Comparison of ENCODE assay signal across 18 cellular contexts in genomic region chr14:104262515-104263514, GRCh38.
A peak's percentile ranks its signal among the peaks of the same experiment; 100 is the strongest.
DNase-seq lines count a peak whose midpoint lies in the region; ATAC-seq and TF ChIP-seq lines count a peak whose summit lies in the region.
"Had no signal": no experiment of that assay in that cellular context is flagged by ENCODE, and none has a peak within 500 bp of the region (broad histone marks: within the 10 kb centered on the region; RNA-seq: fewer than 3 reads in every experiment).

No MANE protein-coding gene starts in this region.

- no peak for TF ChIP-seq EP300 in transverse colon (IDR thresholded peaks at IDR 0.05; ENCODE audit: low read depth)

- intact Hi-C loops in Right ventricle myocardium inferior (cut with DNase I) (no loop called here), left ventricle myocardium inferior (cut with micrococcal nuclease) (no loop called here), transverse colon (cut with DNase I; ENCODE audit: low total_unique reads) (no loop called here)
- intact Hi-C loops in activated T-helper 2 cell treated with anti-CD3 and anti-CD28 coated beads, Interferon-gamma antibody, Interleukin-2, Interleukin-4, amounts not matched to agents 10 μg/mL and 5 μg/mL and 100 μg/mL, durations not matched to agents 14 hours and 24 hours and 36 hours (cut with micrococcal nuclease): no loop called here

- H3K4me1 ChIP-seq in left ventricle myocardium inferior (no peaks in the 10 kb centered on the region), transverse colon (peaks cover 0 to 7% (median 6%) of the 10 kb centered on the region in 4 donors)
- H3K4me1 ChIP-seq: esophagus squamous epithelium had no signal

- H3K27me3 ChIP-seq in left ventricle myocardium inferior (ENCODE audit: low read depth) (no peaks in the 10 kb centered on the region), transverse colon (no peaks in the 10 kb centered on the region)

- H3K27ac ChIP-seq in left ventricle myocardium inferior (replicated peaks) (no peak overlapping the region), transverse colon (no peak overlapping the region)
- H3K27ac ChIP-seq: esophagus squamous epithelium, neutrophil, thoracic aorta had no signal

- no peak overlapping the region for H3K4me3 Mint-ChIP-seq in activated T-helper 2 cell treated with anti-CD3 and anti-CD28 coated beads, Interferon-gamma antibody, Interleukin-2, Interleukin-4, amounts not matched to agents 10 μg/mL and 5 μg/mL and 100 μg/mL, durations not matched to agents 14 hours and 24 hours and 36 hours (ENCODE audit: low read depth)
- H3K4me3 Mint-ChIP-seq: CD4-positive, alpha-beta memory T cell; effector memory CD8-positive, alpha-beta T cell had no signal

- H3K27me3 Mint-ChIP-seq in activated T-helper 2 cell treated with anti-CD3 and anti-CD28 coated beads, Interferon-gamma antibody, Interleukin-2, Interleukin-4, amounts not matched to agents 10 μg/mL and 5 μg/mL and 100 μg/mL, durations not matched to agents 14 hours and 24 hours and 36 hours (ENCODE audit: low read depth): peaks cover 6% of the 10 kb centered on the region

- DNase-seq in Right ventricle myocardium inferior (ENCODE audit: missing footprints) (peak; percentile 27), left ventricle myocardium inferior (no peak), mesenteric fat pad (ENCODE audit: low spot score) (peak; percentile 75), transverse colon (peak; percentile 3), cortex of kidney (lab: John Stamatoyannopoulos, UW) (no peak)
- DNase-seq in activated T-helper 2 cell treated with anti-CD3 and anti-CD28 coated beads, Interferon-gamma antibody, Interleukin-2, Interleukin-4, amounts not matched to agents 10 μg/mL and 5 μg/mL and 100 μg/mL, durations not matched to agents 14 hours and 24 hours and 36 hours (ENCODE audit: low spot score): peak; percentile 3
- DNase-seq in activated CD4-positive, CD25-positive, alpha-beta regulatory T cell (lab: John Stamatoyannopoulos, UW): no peak
- DNase-seq: activated CD4-positive, CD25-positive, alpha-beta regulatory T cell treated with anti-CD3 and anti-CD28 coated beads, Interleukin-2, amount 50 U/mL, for 72 hours; anterior cingulate cortex; CD4-positive, alpha-beta memory T cell; central memory CD4-positive, alpha-beta T cell; effector memory CD8-positive, alpha-beta T cell; esophagus squamous epithelium; GDM1 had no signal

- no peaks in the 10 kb centered on the region for H3K36me3 ChIP-seq in left ventricle myocardium inferior
- H3K36me3 ChIP-seq in transverse colon: no peaks in the 10 kb centered on the region
- H3K36me3 ChIP-seq: esophagus squamous epithelium, neutrophil, thoracic aorta had no signal

- 84% methylated on average over 8 of the region's 16 CpGs; no CpG with 5 or more reads in 1 of the 2 donors for WGBS in transverse colon (ENCODE audit: low coverage in 1 of 2), 2 donors

- no peaks in the 10 kb centered on the region for H3K4me1 Mint-ChIP-seq in activated T-helper 2 cell treated with anti-CD3 and anti-CD28 coated beads, Interferon-gamma antibody, Interleukin-2, Interleukin-4, amounts not matched to agents 10 μg/mL and 5 μg/mL and 100 μg/mL, durations not matched to agents 14 hours and 24 hours and 36 hours (ENCODE audit: low read depth)

- no peak for ATAC-seq in Right ventricle myocardium inferior
- ATAC-seq in GM19328 (IDR thresholded peaks at IDR 0.05; ENCODE audit: unreplicated experiment): no peak
- ATAC-seq: effector memory CD8-positive, alpha-beta T cell; SK-N-SH treated with all-trans-retinoic acid at 6 μM for 48 hours had no signal

- peaks cover 21% of the 10 kb centered on the region for H3K9me3 ChIP-seq in left ventricle myocardium inferior (replicated peaks)
- no peaks in the 10 kb centered on the region for H3K9me3 ChIP-seq in transverse colon
- H3K9me3 ChIP-seq: esophagus squamous epithelium, neutrophil, thoracic aorta had no signal

- in situ Hi-C loops in transverse colon (cut with MboI; ENCODE audit: low pct_ligation_motif_present in 1 of 4, low pct_unique_long_range_greater_than_20kb in 1 of 4, low sequenced_read_pairs in 3 of 4): no loop called here

- H3K36me3 Mint-ChIP-seq in activated T-helper 2 cell treated with anti-CD3 and anti-CD28 coated beads, Interferon-gamma antibody, Interleukin-2, Interleukin-4, amounts not matched to agents 10 μg/mL and 5 μg/mL and 100 μg/mL, durations not matched to agents 14 hours and 24 hours and 36 hours (ENCODE audit: low read depth): no peaks in the 10 kb centered on the region
- H3K36me3 Mint-ChIP-seq: CD4-positive, alpha-beta memory T cell had no signal

- H3K4me3 ChIP-seq in left ventricle myocardium inferior (no peak overlapping the region), transverse colon (no peak overlapping the region)
- H3K4me3 ChIP-seq: esophagus squamous epithelium, thoracic aorta had no signal

- no peak for TF ChIP-seq CTCF in left ventricle myocardium inferior (IDR thresholded peaks at IDR 0.05; ENCODE audit: borderline replicate concordance)
- no peak for TF ChIP-seq CTCF in transverse colon (IDR thresholded peaks at IDR 0.05)

- no peak overlapping the region for H3K27ac Mint-ChIP-seq in activated T-helper 2 cell treated with anti-CD3 and anti-CD28 coated beads, Interferon-gamma antibody, Interleukin-2, Interleukin-4, amounts not matched to agents 10 μg/mL and 5 μg/mL and 100 μg/mL, durations not matched to agents 14 hours and 24 hours and 36 hours
- H3K27ac Mint-ChIP-seq: CD4-positive, alpha-beta memory T cell; effector memory CD8-positive, alpha-beta T cell had no signal

- no peak for TF ChIP-seq POLR2A in transverse colon (IDR thresholded peaks at IDR 0.05)

- H3K9me3 Mint-ChIP-seq in activated T-helper 2 cell treated with anti-CD3 and anti-CD28 coated beads, Interferon-gamma antibody, Interleukin-2, Interleukin-4, amounts not matched to agents 10 μg/mL and 5 μg/mL and 100 μg/mL, durations not matched to agents 14 hours and 24 hours and 36 hours: no peaks in the 10 kb centered on the region
- H3K9me3 Mint-ChIP-seq: effector memory CD8-positive, alpha-beta T cell had no signal

Comparison
In these comparisons a context has a peak if more than half of its experiments do, and no peak if none do; other contexts are left out.
1. DNase-seq: peak in Right ventricle myocardium inferior (single experiment), activated T-helper 2 cell treated with anti-CD3 and anti-CD28 coated beads, Interferon-gamma antibody, Interleukin-2, Interleukin-4, amounts not matched to agents 10 μg/mL and 5 μg/mL and 100 μg/mL, durations not matched to agents 14 hours and 24 hours and 36 hours (single experiment), mesenteric fat pad (single experiment) and transverse colon (single experiment); none in left ventricle myocardium inferior (single experiment), cortex of kidney (single experiment) and activated CD4-positive, CD25-positive, alpha-beta regulatory T cell (0 of 4).